In the genomic region with DNA sequence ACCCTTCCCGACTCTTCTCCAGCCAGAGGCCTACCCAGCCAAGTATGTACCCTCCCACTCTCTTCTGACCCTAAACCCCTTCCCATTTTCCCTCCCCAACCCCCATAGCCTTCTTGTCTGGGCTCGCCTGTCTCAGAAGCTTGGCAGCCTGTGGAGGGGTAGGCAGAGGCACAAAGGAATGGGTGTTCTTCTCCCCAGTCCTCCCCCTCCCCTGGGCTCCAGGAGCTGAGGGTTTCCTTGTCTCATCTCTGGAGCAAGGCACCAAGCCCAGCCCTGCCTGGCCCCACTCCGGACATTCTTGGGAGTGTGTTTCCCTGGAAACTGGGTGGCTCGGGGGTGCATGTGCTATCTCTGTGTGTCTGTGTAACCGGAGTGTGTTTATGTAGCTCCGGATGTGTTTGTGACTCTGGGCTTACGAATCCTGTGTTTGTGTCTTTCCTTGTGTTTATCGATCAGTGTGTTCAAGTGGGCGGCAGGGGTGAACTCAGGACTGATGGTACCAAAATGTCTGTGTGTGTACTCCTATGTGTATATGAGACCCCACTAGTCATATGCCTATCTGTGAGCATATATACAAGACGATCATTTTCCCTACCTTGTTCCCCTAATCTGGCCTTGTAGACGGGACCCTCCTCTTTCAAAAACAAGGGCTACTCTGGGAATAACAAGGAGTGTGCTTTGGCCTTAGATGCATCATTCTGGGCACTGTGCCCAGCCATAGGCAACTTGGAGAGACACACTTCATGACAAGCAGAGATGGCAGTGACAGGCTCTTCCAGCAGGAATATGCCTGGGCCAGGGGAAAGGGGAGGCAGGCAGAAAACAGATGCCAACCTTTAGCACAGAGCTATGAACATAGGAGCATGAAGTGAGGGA, we compare ENCODE assay signal across 8 cellular contexts. TPM values are rescaled to one million over a fixed set of nuclear protein-coding genes. Genes with fewer than 3 reads are reported as not detected.
A peak's percentile ranks its signal among the peaks of the same experiment; 100 is the strongest.
DNase-seq lines count a peak whose midpoint lies in the region; ATAC-seq and TF ChIP-seq lines count a peak whose summit lies in the region.

No MANE protein-coding gene starts in this region.

- H3K4me1 Mint-ChIP-seq in T-cell: peaks cover 5 to 13% (median 5%) of the 10 kb centered on the region in 3 donors

- peak overlapping the region; percentile 98 for H3K27ac ChIP-seq in brain microvascular endothelial cell

- H3K4me3 Mint-ChIP-seq in T-cell: no peak overlapping the region

- H3K27me3 ChIP-seq in brain microvascular endothelial cell (replicated peaks) (no peaks in the 10 kb centered on the region), skeletal muscle satellite cell (ENCODE audit: control insufficient read depth, insufficient read depth, low read length) (no peaks in the 10 kb centered on the region)

- peak overlapping the region; percentile 88 for H3K9ac ChIP-seq in skeletal muscle satellite cell (ENCODE audit: low read depth, low read length)

- H3K36me3 ChIP-seq in brain microvascular endothelial cell (replicated peaks): peaks cover 36% of the 10 kb centered on the region
- H3K36me3 ChIP-seq in skeletal muscle satellite cell (ENCODE audit: insufficient read depth, low read length): peaks cover 42% of the 10 kb centered on the region

- ATAC-seq in HG03175 (IDR thresholded peaks at IDR 0.05; ENCODE audit: unreplicated experiment) (no peak), T-cell (replicated peaks in 1 of 4) (no peak), HG02588 (IDR thresholded peaks at IDR 0.05; ENCODE audit: unreplicated experiment) (no peak)
- ATAC-seq in activated naive CD4-positive, alpha-beta T cell treated with anti-CD3 and anti-CD28 coated beads, Interleukin-2, amount 50 U/mL, for 72 hours: no peak

- H3K9me3 ChIP-seq in skeletal muscle satellite cell (replicated peaks; ENCODE audit: low read length): no peaks in the 10 kb centered on the region

- H3K36me3 Mint-ChIP-seq in activated naive CD4-positive, alpha-beta T cell treated with anti-CD3 and anti-CD28 coated beads, Interleukin-2, amount 50 U/mL, for 72 hours: no peaks in the 10 kb centered on the region
- H3K36me3 Mint-ChIP-seq in T-cell: peaks cover 5% of the 10 kb centered on the region

- H3K27ac Mint-ChIP-seq in activated naive CD4-positive, alpha-beta T cell treated with anti-CD3 and anti-CD28 coated beads, Interleukin-2, amount 50 U/mL, for 72 hours: peak overlapping the region in 1 of 2 donors; percentile 65
- H3K27ac Mint-ChIP-seq in T-cell: no peak overlapping the region

- POLR2A ChIA-PET in T-cell (lab: Charles Lee): no interaction called here

- no peak overlapping the region for H3K4me3 ChIP-seq in brain microvascular endothelial cell (ENCODE audit: low read depth, low read length)
- peak overlapping the region; percentile 54 for H3K4me3 ChIP-seq in skeletal muscle satellite cell (ENCODE audit: low read length)

- TF ChIP-seq CTCF in brain microvascular endothelial cell (IDR thresholded peaks at IDR 0.05; ENCODE audit: low read depth, low read length, missing control alignments): no peak

- no peaks in the 10 kb centered on the region for H3K9me3 Mint-ChIP-seq in activated naive CD4-positive, alpha-beta T cell treated with anti-CD3 and anti-CD28 coated beads, Interleukin-2, amount 50 U/mL, for 72 hours
- no peaks in the 10 kb centered on the region for H3K9me3 Mint-ChIP-seq in T-cell

- in situ Hi-C loops in brain microvascular endothelial cell (cut with HindIII; ENCODE audit: low pct_ligation_motif_present, low sequenced_read_pairs): no loop called here

- H3K4me1 ChIP-seq in skeletal muscle satellite cell (ENCODE audit: control insufficient read depth, insufficient read depth, low read length): peaks cover 66% of the 10 kb centered on the region

- peak overlapping the region; percentile 79 for H3K4me2 ChIP-seq in skeletal muscle satellite cell (ENCODE audit: low read length)

- DNase-seq in HCEC 1CT (peak; percentile 92), brain microvascular endothelial cell (peak; percentile 88), iris pigment epithelial cell (ENCODE audit: low read depth) (peak; percentile 85), T-cell (no peak)
- no peak for DNase-seq in activated naive CD4-positive, alpha-beta T cell treated with anti-CD3 and anti-CD28 coated beads, Interleukin-2, amount 50 U/mL, for 72 hours (ENCODE audit: low spot score in 2 of 2)

- peaks cover 12 to 28% of the 10 kb centered on the region in 2 donors for H3K27me3 Mint-ChIP-seq in T-cell

- CTCF ChIA-PET in T-cell (lab: Charles Lee): no interaction called here

RNA-seq across cellular contexts. Expression of gene PHLDB1, which starts 10.9 kb away (rescaled TPM):
- total RNA-seq in skeletal muscle satellite cell (2012; rRNA removed): 107 and 124 TPM in 2 replicates
- total RNA-seq in activated naive CD4-positive, alpha-beta T cell treated with anti-CD3 and anti-CD28 coated beads, Interleukin-2, amount 50 U/mL, for 72 hours: 1 to 10 TPM; 5.1 to 5.7 TPM
- 1 to 10 TPM; 1.8 to 7.8 (median 4.0) TPM for total RNA-seq in T-cell

RNA-seq across cellular contexts. Expression of gene ARCN1, which starts 46.1 kb away (rescaled TPM):
- 161 and 162 TPM in 2 replicates for total RNA-seq in skeletal muscle satellite cell (2012; rRNA removed)
- 100 to 1,000 TPM; 134 to 180 TPM for total RNA-seq in activated naive CD4-positive, alpha-beta T cell treated with anti-CD3 and anti-CD28 coated beads, Interleukin-2, amount 50 U/mL, for 72 hours
- 100 to 1,000 TPM in 3 of 5 donors, 10 to 100 TPM in 2; 80.6 to 117 (median 111) TPM for total RNA-seq in T-cell

RNA-seq across cellular contexts. Expression of gene IFT46, which starts 52.6 kb away (rescaled TPM):
- 31.2 and 40.6 TPM in 2 replicates for total RNA-seq in skeletal muscle satellite cell (2012; rRNA removed)
- total RNA-seq in activated naive CD4-positive, alpha-beta T cell treated with anti-CD3 and anti-CD28 coated beads, Interleukin-2, amount 50 U/mL, for 72 hours: 10 to 100 TPM in 1 of 2 donors, 1 to 10 TPM in 1; 8.1 to 14.4 TPM
- 10 to 100 TPM in 3 of 5 donors, 1 to 10 TPM in 2; 7.0 to 12.4 (median 11.3) TPM for total RNA-seq in T-cell

Comparison
In these comparisons a context has a peak if more than half of its experiments do, and no peak if none do; other contexts are left out.
1. DNase-seq: peak in HCEC 1CT (single experiment), brain microvascular endothelial cell (single experiment) and iris pigment epithelial cell (single experiment); none in activated naive CD4-positive, alpha-beta T cell treated with anti-CD3 and anti-CD28 coated beads, Interleukin-2, amount 50 U/mL, for 72 hours (0 of 2) and T-cell (0 of 34).